Comparison of ENCODE assay signal across 21 cellular contexts in the genomic region with DNA sequence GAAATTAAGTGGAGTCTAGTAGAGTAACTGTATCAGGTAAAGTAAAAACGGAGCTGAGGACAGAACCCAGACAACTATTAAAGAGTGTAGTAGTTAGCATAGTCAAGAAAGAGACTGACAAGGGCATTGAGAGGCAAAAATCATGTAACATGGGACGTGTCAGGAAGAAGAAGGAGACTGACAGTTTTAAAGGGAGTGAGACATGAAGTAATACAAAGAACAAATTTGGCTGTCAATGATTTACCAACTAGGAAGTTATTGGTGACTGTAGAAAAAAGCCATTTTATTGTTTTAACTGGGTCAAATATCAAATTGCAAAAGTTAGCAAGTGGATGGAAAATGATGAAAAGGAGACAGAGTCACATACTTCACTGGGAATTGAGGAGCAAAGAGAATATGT.
"Had no signal": no experiment of that assay in that cellular context is flagged by ENCODE, and none has a peak within 500 bp of the region (broad histone marks: within the 10 kb centered on the region; RNA-seq: fewer than 3 reads in every experiment).

No MANE protein-coding gene starts in this region.

- H3K4me2 ChIP-seq: smooth muscle cell had no signal

- H3K4me3 ChIP-seq: dorsolateral prefrontal cortex, psoas muscle, smooth muscle cell, suprapubic skin, upper lobe of left lung had no signal

- H3K27ac ChIP-seq: dorsolateral prefrontal cortex, epithelial cell of prostate, foreskin keratinocyte, psoas muscle, suprapubic skin, upper lobe of left lung had no signal

- H3K9me3 ChIP-seq: psoas muscle, suprapubic skin, upper lobe of left lung had no signal

- H3K4me1 ChIP-seq: suprapubic skin had no signal

- DNase-seq: activated CD4-positive, alpha-beta memory T cell treated with anti-CD3 and anti-CD28 coated beads for 36 hours; activated CD4-positive, alpha-beta T cell treated with anti-CD3 and anti-CD28 coated beads for 4 hours; activated naive CD4-positive, alpha-beta T cell; activated naive CD8-positive, alpha-beta T cell treated with anti-CD3 and anti-CD28 coated beads for 36 hours; activated T-cell treated with anti-CD3 and anti-CD28 coated beads for 4 hours; caudate nucleus; dorsolateral prefrontal cortex; foreskin keratinocyte; glutamatergic neuron; hypothalamus; psoas muscle; stimulated activated CD4-positive, alpha-beta T cell treated with anti-CD3 and anti-CD28 coated beads, Interleukin-4, amount 100 ng/mL, for 1 hour; stimulated activated naive CD8-positive, alpha-beta T cell treated with anti-CD3 and anti-CD28 coated beads, Interleukin-15, amount 100 ng/mL, for 72 hours; T-cell; upper lobe of left lung had no signal

- H3K36me3 ChIP-seq: suprapubic skin, upper lobe of left lung had no signal

- FAIRE-seq: keratinocyte had no signal

- H3K27me3 ChIP-seq: foreskin keratinocyte, suprapubic skin, upper lobe of left lung had no signal

- ATAC-seq: foreskin keratinocyte; psoas muscle; SK-N-SH treated with all-trans-retinoic acid at 6 μM for 48 hours; stimulated activated naive CD8-positive, alpha-beta T cell treated with anti-CD3 and anti-CD28 coated beads, Interleukin-15, amount 100 ng/mL, for 72 hours; T-cell; WTC11 had no signal
